In the genomic region with DNA sequence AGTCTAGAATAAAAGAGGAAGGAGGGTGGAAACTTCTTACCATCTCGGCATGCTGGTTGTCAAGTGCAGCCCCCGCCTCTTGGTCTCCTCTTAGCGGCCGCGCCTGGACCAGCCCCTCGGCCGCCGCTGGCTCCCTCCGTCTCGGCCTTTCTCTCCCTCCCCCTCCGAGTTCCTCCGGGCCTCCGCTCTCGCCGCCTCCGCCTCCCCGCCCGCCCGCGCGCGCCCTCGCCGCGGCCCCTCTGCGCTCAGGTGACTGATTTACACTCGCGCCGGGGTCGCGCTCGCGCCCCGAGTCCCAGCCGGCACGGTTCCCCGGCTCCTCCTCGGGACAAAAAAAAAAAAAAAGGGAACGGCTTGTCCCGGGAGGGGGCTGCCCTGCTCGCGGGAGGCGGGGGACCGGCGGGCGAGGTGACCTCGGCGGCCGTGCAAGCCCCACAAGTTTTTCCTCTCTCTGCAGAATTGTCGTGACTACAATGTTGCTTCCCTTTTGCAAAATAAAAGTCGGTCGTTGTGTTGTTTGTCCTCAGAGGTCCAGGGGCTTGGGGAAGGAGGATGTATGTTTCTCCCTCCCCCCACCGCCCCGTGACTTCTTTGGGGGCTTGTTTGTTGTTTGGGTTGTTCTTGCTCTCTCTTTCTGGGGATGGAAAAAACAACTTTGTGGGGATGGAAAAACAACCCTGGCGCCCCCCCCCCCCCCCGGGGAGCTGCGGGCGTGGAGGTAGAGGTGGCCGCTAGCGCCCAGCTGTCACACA, we compare ENCODE assay signal across 8 cellular contexts. TPM values are rescaled to one million over a fixed set of nuclear protein-coding genes. Genes with fewer than 3 reads are reported as not detected.
DNase-seq lines count a peak whose midpoint lies in the region; ATAC-seq and TF ChIP-seq lines count a peak whose summit lies in the region.

A gene with protein sequence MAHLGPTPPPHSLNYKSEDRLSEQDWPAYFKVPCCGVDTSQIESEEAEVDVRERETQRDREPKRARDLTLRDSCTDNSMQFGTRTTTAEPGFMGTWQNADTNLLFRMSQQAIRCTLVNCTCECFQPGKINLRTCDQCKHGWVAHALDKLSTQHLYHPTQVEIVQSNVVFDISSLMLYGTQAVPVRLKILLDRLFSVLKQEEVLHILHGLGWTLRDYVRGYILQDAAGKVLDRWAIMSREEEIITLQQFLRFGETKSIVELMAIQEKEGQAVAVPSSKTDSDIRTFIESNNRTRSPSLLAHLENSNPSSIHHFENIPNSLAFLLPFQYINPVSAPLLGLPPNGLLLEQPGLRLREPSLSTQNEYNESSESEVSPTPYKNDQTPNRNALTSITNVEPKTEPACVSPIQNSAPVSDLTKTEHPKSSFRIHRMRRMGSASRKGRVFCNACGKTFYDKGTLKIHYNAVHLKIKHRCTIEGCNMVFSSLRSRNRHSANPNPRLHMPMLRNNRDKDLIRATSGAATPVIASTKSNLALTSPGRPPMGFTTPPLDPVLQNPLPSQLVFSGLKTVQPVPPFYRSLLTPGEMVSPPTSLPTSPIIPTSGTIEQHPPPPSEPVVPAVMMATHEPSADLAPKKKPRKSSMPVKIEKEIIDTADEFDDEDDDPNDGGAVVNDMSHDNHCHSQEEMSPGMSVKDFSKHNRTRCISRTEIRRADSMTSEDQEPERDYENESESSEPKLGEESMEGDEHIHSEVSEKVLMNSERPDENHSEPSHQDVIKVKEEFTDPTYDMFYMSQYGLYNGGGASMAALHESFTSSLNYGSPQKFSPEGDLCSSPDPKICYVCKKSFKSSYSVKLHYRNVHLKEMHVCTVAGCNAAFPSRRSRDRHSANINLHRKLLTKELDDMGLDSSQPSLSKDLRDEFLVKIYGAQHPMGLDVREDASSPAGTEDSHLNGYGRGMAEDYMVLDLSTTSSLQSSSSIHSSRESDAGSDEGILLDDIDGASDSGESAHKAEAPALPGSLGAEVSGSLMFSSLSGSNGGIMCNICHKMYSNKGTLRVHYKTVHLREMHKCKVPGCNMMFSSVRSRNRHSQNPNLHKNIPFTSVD (minus strand): TSS at position 65 of the 752 bp plus-strand sequence. CDS start 22 bp downstream, at position 43.

- no peak within 1 kb of the TSS for H4K5ac ChIP-seq in mesendoderm (ENCODE audit: low read length)

- peak within 1 kb of the TSS; percentile 85 for H3K4me2 ChIP-seq in mesendoderm (ENCODE audit: low read length)

- H3K27ac ChIP-seq in mesendoderm (ENCODE audit: low read depth, low read length) (no peak within 1 kb of the TSS), transverse colon (peak within 1 kb of the TSS; percentile 82 to 93 (median 90))

- WGBS in mesendoderm (ENCODE audit: extremely low coverage, insufficient coverage, low lambda C conversion rate): no CpG with 5 or more reads among the region's 60 CpGs
- 0 to 6% methylated on average over 2 to 60 of the region's 60 CpGs for WGBS in transverse colon (ENCODE audit: low coverage in 1 of 2), 2 donors

- H3K4me1 ChIP-seq in mesendoderm (ENCODE audit: control insufficient read depth, low read depth, low read length) (no peaks in the 10 kb centered on the region), transverse colon (peaks cover 3 to 29% (median 8%) of the 10 kb centered on the region in 4 donors)

- no peaks in the 10 kb centered on the region for H3K79me2 ChIP-seq in mesendoderm (ENCODE audit: control insufficient read depth, insufficient read depth, low read length)

- intact Hi-C loops in transverse colon (cut with DNase I; ENCODE audit: low total_unique reads): loop anchor here (5.0 kb wide), 1 partner anchor 228 kb away; no protein-coding TSS in a partner anchor

- H3K4me1 Mint-ChIP-seq in T-helper 2 cell treated with Interferon-gamma antibody and Interleukin-4, amounts not matched to agents 5 μg/mL and 100 μg/mL, for 36 hours (ENCODE audit: low read depth): peaks cover 2% of the 10 kb centered on the region

- no peak for TF ChIP-seq EP300 in transverse colon (IDR thresholded peaks at IDR 0.05; ENCODE audit: low read depth)

- H3K36me3 Mint-ChIP-seq in T-helper 2 cell treated with Interferon-gamma antibody and Interleukin-4, amounts not matched to agents 5 μg/mL and 100 μg/mL, for 36 hours (ENCODE audit: low read depth): no peaks in the 10 kb centered on the region

- peak within 1 kb of the TSS; percentile 74 for H3K4ac ChIP-seq in mesendoderm (ENCODE audit: low read depth, low read length)

- H3K9me3 ChIP-seq in transverse colon: no peaks in the 10 kb centered on the region

- TF ChIP-seq CTCF in transverse colon (IDR thresholded peaks at IDR 0.05): no peak

- H3K79me1 ChIP-seq in mesendoderm (ENCODE audit: low read length): no peaks in the 10 kb centered on the region

- in situ Hi-C loops in endometrial microvascular endothelial cells (cut with HindIII; ENCODE audit: inconsistent ontology term, low pct_unique_long_range_greater_than_20kb, low sequenced_read_pairs): no loop called here
- in situ Hi-C loops in transverse colon (cut with MboI; ENCODE audit: low pct_ligation_motif_present in 1 of 4, low pct_unique_long_range_greater_than_20kb in 1 of 4, low sequenced_read_pairs in 3 of 4): no loop called here

- peak within 1 kb of the TSS; percentile 57 for H3K23ac ChIP-seq in mesendoderm (ENCODE audit: low read length)

- H3K56ac ChIP-seq in mesendoderm (ENCODE audit: low read length): peak within 1 kb of the TSS; percentile 84

- H4K8ac ChIP-seq in mesendoderm (ENCODE audit: low read depth, low read length): no peak within 1 kb of the TSS

- no peak within 1 kb of the TSS for H2AK5ac ChIP-seq in mesendoderm (ENCODE audit: low read length)

- H3K27ac Mint-ChIP-seq in T-helper 2 cell treated with Interferon-gamma antibody and Interleukin-4, amounts not matched to agents 5 μg/mL and 100 μg/mL, for 36 hours: peak within 1 kb of the TSS; percentile 49

- no peaks in the 10 kb centered on the region for H3K9me3 Mint-ChIP-seq in T-helper 2 cell treated with Interferon-gamma antibody and Interleukin-4, amounts not matched to agents 5 μg/mL and 100 μg/mL, for 36 hours

- H3K36me3 ChIP-seq in mesendoderm (ENCODE audit: control insufficient read depth, insufficient read depth, low read length) (no peaks in the 10 kb centered on the region), transverse colon (no peaks in the 10 kb centered on the region)

- peak within 1 kb of the TSS; percentile 77 for H2BK120ac ChIP-seq in mesendoderm (ENCODE audit: low read depth, low read length)

- H3K27me3 Mint-ChIP-seq in T-helper 2 cell treated with Interferon-gamma antibody and Interleukin-4, amounts not matched to agents 5 μg/mL and 100 μg/mL, for 36 hours (ENCODE audit: low read depth): peaks cover 39% of the 10 kb centered on the region

- H3K18ac ChIP-seq in mesendoderm (ENCODE audit: low read length): peak within 1 kb of the TSS; percentile 76

- no peak within 1 kb of the TSS for H2BK5ac ChIP-seq in mesendoderm (ENCODE audit: low read length)

- TF ChIP-seq POLR2A in transverse colon (IDR thresholded peaks at IDR 0.05): no peak

- H3K4me3 Mint-ChIP-seq in T-helper 2 cell treated with Interferon-gamma antibody and Interleukin-4, amounts not matched to agents 5 μg/mL and 100 μg/mL, for 36 hours: peak within 1 kb of the TSS; percentile 72

- no peak for DNase-seq in T-helper 2 cell treated with Interferon-gamma antibody and Interleukin-4, amounts not matched to agents 5 μg/mL and 100 μg/mL, for 36 hours (ENCODE audit: low spot score)
- no peak for DNase-seq in T-helper 2 cell
- DNase-seq in RPMI8226: peak; percentile 23
- DNase-seq in mesendoderm: peak; percentile 89
- peak; percentile 38 for DNase-seq in transverse colon
- no peak for DNase-seq in putamen (ENCODE audit: low spot score)

- H3K4me3 ChIP-seq in mesendoderm (ENCODE audit: low read length) (peak within 1 kb of the TSS; percentile 78), transverse colon (peak within 1 kb of the TSS; percentile 61 to 90 (median 70))

- peak within 1 kb of the TSS; percentile 69 for H3K9ac ChIP-seq in mesendoderm (ENCODE audit: low read length)

- no peak for ATAC-seq in HG02938 (IDR thresholded peaks at IDR 0.05; ENCODE audit: unreplicated experiment)

- H2BK15ac ChIP-seq in mesendoderm (replicated peaks; ENCODE audit: low read depth): peak within 1 kb of the TSS; percentile 75

- peaks cover 3% of the 10 kb centered on the region for H3K27me3 ChIP-seq in mesendoderm (ENCODE audit: insufficient read depth, low read length, poor library complexity)
- H3K27me3 ChIP-seq in transverse colon: peaks cover 45% of the 10 kb centered on the region

RNA-seq across cellular contexts. Expression of the gene that starts here (rescaled TPM):
- total RNA-seq in endometrial microvascular endothelial cells (ENCODE audit: inconsistent ontology term) (18.7 TPM), transverse colon (10 to 100 TPM; 20.5 to 55.4 (median 26.2) TPM)
- polyA plus RNA-seq in mesendoderm (2013, experiment 1 of 2): 1.1 TPM
- 1.0 TPM for polyA plus RNA-seq in mesendoderm (2013, experiment 2 of 2)

Comparison
In these comparisons a context has a peak if more than half of its experiments do, and no peak if none do; other contexts are left out.
1. DNase-seq: peak in RPMI8226 (single experiment), mesendoderm (single experiment) and transverse colon (single experiment); none in T-helper 2 cell treated with Interferon-gamma antibody and Interleukin-4, amounts not matched to agents 5 μg/mL and 100 μg/mL, for 36 hours (single experiment), T-helper 2 cell (0 of 5) and putamen (single experiment).